In the genomic region with DNA sequence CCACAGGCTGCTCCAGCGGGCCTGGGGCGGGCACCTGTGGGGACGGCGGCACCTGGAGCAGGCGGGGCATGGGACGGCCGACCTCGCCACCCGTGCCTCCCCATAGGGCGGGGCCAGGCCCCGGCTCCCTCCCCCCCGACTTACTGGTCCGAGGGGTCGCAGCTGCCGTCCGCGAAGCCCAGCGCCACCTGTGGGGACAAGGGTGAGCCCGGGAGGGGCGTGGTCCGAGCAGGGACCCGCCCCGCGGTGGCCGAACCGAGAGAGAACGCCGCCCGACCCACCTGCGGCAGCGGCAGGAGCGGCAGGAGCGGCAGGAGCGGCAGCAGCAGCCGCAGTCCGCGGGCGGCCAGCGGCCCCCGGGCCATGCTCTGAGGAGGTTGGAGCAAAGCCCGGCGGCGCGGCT, we compare ENCODE assay signal across 1 cellular context.
TF ChIP-seq lines count a peak whose summit lies in the region.

A gene (minus strand): TSS at position 379 of the 403 bp plus-strand sequence. CDS start 14 bp downstream, at position 365.

TF ChIP-seq in K562, 482 proteins besides CTCF, POLR2A, EP300 and RAD21 (continued from another document and continues in another):
- TF ChIP-seq, protein P1, sequence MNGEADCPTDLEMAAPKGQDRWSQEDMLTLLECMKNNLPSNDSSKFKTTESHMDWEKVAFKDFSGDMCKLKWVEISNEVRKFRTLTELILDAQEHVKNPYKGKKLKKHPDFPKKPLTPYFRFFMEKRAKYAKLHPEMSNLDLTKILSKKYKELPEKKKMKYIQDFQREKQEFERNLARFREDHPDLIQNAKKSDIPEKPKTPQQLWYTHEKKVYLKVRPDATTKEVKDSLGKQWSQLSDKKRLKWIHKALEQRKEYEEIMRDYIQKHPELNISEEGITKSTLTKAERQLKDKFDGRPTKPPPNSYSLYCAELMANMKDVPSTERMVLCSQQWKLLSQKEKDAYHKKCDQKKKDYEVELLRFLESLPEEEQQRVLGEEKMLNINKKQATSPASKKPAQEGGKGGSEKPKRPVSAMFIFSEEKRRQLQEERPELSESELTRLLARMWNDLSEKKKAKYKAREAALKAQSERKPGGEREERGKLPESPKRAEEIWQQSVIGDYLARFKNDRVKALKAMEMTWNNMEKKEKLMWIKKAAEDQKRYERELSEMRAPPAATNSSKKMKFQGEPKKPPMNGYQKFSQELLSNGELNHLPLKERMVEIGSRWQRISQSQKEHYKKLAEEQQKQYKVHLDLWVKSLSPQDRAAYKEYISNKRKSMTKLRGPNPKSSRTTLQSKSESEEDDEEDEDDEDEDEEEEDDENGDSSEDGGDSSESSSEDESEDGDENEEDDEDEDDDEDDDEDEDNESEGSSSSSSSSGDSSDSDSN (IDR thresholded peaks at IDR 0.05; ENCODE audit: borderline replicate concordance in 1 of 2, low read depth in 2 of 2, low read length in 2 of 2): peak; percentile 65 to 87; a peak in 3 of 4 replicates
- no peak for TF ChIP-seq SRSF1 (IDR thresholded peaks at IDR 0.05; ENCODE audit: low read depth, low read length)
- TF ChIP-seq KLF13 (tag; IDR thresholded peaks at IDR 0.05; ENCODE audit: borderline replicate concordance, low read depth): 0 out of 2 replicates have a peak, but pooled peaks have one; percentile 50
- TF ChIP-seq, protein P2, sequence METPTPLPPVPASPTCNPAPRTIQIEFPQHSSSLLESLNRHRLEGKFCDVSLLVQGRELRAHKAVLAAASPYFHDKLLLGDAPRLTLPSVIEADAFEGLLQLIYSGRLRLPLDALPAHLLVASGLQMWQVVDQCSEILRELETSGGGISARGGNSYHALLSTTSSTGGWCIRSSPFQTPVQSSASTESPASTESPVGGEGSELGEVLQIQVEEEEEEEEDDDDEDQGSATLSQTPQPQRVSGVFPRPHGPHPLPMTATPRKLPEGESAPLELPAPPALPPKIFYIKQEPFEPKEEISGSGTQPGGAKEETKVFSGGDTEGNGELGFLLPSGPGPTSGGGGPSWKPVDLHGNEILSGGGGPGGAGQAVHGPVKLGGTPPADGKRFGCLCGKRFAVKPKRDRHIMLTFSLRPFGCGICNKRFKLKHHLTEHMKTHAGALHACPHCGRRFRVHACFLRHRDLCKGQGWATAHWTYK (CRISPR knock-in tag; IDR thresholded peaks at IDR 0.05): no peak
- peak; percentile 42; the same call in 1 of the 2 replicates for TF ChIP-seq ZFX (CRISPR knock-in tag; IDR thresholded peaks at IDR 0.05)
- TF ChIP-seq, protein P3, sequence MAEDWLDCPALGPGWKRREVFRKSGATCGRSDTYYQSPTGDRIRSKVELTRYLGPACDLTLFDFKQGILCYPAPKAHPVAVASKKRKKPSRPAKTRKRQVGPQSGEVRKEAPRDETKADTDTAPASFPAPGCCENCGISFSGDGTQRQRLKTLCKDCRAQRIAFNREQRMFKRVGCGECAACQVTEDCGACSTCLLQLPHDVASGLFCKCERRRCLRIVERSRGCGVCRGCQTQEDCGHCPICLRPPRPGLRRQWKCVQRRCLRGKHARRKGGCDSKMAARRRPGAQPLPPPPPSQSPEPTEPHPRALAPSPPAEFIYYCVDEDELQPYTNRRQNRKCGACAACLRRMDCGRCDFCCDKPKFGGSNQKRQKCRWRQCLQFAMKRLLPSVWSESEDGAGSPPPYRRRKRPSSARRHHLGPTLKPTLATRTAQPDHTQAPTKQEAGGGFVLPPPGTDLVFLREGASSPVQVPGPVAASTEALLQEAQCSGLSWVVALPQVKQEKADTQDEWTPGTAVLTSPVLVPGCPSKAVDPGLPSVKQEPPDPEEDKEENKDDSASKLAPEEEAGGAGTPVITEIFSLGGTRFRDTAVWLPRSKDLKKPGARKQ (CRISPR knock-in tag; IDR thresholded peaks at IDR 0.05): no peak
- no peak for TF ChIP-seq HNRNPH1 (optimal IDR thresholded peaks at IDR 0.05; ENCODE audit: low read depth, low read length)
- TF ChIP-seq MTA2 (IDR thresholded peaks at IDR 0.05; ENCODE audit: low read depth): no peak
- TF ChIP-seq NFIX (CRISPR knock-in tag; IDR thresholded peaks at IDR 0.05; ENCODE audit: low read depth): no peak
- TF ChIP-seq NCOA6 (IDR thresholded peaks at IDR 0.05): no peak
- TF ChIP-seq, protein P4, sequence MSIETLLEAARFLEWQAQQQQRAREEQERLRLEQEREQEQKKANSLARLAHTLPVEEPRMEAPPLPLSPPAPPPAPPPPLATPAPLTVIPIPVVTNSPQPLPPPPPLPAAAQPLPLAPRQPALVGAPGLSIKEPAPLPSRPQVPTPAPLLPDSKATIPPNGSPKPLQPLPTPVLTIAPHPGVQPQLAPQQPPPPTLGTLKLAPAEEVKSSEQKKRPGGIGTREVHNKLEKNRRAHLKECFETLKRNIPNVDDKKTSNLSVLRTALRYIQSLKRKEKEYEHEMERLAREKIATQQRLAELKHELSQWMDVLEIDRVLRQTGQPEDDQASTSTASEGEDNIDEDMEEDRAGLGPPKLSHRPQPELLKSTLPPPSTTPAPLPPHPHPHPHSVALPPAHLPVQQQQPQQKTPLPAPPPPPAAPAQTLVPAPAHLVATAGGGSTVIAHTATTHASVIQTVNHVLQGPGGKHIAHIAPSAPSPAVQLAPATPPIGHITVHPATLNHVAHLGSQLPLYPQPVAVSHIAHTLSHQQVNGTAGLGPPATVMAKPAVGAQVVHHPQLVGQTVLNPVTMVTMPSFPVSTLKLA (conservative IDR thresholded peaks at IDR 0.05): no peak; a peak in 1 of 4 replicates
- TF ChIP-seq PRPF4 (IDR thresholded peaks at IDR 0.05; ENCODE audit: insufficient read depth, low read depth, low read length, poor library complexity, severe bottlenecking): no peak
- no peak for TF ChIP-seq SMARCB1 (IDR thresholded peaks at IDR 0.05; ENCODE audit: insufficient read length, low read depth)
- TF ChIP-seq, protein P5, sequence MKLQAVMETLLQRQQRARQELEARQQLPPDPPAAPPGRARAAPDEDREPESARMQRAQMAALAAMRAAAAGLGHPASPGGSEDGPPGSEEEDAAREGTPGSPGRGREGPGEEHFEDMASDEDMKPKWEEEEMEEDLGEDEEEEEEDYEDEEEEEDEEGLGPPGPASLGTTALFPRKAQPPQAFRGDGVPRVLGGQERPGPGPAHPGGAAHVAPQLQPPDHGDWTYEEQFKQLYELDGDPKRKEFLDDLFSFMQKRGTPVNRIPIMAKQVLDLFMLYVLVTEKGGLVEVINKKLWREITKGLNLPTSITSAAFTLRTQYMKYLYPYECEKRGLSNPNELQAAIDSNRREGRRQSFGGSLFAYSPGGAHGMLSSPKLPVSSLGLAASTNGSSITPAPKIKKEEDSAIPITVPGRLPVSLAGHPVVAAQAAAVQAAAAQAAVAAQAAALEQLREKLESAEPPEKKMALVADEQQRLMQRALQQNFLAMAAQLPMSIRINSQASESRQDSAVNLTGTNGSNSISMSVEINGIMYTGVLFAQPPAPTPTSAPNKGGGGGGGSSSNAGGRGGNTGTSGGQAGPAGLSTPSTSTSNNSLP (IDR thresholded peaks at IDR 0.05; ENCODE audit: borderline replicate concordance, low read depth, low read length): no peak
- TF ChIP-seq, protein P6, sequence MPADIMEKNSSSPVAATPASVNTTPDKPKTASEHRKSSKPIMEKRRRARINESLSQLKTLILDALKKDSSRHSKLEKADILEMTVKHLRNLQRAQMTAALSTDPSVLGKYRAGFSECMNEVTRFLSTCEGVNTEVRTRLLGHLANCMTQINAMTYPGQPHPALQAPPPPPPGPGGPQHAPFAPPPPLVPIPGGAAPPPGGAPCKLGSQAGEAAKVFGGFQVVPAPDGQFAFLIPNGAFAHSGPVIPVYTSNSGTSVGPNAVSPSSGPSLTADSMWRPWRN (IDR thresholded peaks at IDR 0.05; ENCODE audit: low read depth): no peak
- TF ChIP-seq, protein P7, sequence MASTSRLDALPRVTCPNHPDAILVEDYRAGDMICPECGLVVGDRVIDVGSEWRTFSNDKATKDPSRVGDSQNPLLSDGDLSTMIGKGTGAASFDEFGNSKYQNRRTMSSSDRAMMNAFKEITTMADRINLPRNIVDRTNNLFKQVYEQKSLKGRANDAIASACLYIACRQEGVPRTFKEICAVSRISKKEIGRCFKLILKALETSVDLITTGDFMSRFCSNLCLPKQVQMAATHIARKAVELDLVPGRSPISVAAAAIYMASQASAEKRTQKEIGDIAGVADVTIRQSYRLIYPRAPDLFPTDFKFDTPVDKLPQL (IDR thresholded peaks at IDR 0.05; ENCODE audit: extremely low read depth, insufficient read length): no peak
- no peak for TF ChIP-seq EZH2 (IDR thresholded peaks at IDR 0.05; ENCODE audit: borderline replicate concordance, low read depth, low read length)
- TF ChIP-seq FOXM1 (IDR thresholded peaks at IDR 0.05; ENCODE audit: low read depth): no peak
- peak; percentile 59; the same call in 1 of the 2 replicates for TF ChIP-seq FOXM1 (CRISPR knock-in tag; IDR thresholded peaks at IDR 0.05; ENCODE audit: low read depth)
- no peak for TF ChIP-seq FOXK1 (CRISPR knock-in tag; IDR thresholded peaks at IDR 0.05; ENCODE audit: borderline replicate concordance)
- TF ChIP-seq, protein P8, sequence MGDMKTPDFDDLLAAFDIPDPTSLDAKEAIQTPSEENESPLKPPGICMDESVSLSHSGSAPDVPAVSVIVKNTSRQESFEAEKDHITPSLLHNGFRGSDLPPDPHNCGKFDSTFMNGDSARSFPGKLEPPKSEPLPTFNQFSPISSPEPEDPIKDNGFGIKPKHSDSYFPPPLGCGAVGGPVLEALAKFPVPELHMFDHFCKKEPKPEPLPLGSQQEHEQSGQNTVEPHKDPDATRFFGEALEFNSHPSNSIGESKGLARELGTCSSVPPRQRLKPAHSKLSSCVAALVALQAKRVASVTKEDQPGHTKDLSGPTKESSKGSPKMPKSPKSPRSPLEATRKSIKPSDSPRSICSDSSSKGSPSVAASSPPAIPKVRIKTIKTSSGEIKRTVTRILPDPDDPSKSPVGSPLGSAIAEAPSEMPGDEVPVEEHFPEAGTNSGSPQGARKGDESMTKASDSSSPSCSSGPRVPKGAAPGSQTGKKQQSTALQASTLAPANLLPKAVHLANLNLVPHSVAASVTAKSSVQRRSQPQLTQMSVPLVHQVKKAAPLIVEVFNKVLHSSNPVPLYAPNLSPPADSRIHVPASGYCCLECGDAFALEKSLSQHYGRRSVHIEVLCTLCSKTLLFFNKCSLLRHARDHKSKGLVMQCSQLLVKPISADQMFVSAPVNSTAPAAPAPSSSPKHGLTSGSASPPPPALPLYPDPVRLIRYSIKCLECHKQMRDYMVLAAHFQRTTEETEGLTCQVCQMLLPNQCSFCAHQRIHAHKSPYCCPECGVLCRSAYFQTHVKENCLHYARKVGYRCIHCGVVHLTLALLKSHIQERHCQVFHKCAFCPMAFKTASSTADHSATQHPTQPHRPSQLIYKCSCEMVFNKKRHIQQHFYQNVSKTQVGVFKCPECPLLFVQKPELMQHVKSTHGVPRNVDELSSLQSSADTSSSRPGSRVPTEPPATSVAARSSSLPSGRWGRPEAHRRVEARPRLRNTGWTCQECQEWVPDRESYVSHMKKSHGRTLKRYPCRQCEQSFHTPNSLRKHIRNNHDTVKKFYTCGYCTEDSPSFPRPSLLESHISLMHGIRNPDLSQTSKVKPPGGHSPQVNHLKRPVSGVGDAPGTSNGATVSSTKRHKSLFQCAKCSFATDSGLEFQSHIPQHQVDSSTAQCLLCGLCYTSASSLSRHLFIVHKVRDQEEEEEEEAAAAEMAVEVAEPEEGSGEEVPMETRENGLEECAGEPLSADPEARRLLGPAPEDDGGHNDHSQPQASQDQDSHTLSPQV (IDR thresholded peaks at IDR 0.05): no peak
- TF ChIP-seq BRD9 (IDR thresholded peaks at IDR 0.05; ENCODE audit: low read depth, partially characterized antibody): no peak
- TF ChIP-seq, protein P9, sequence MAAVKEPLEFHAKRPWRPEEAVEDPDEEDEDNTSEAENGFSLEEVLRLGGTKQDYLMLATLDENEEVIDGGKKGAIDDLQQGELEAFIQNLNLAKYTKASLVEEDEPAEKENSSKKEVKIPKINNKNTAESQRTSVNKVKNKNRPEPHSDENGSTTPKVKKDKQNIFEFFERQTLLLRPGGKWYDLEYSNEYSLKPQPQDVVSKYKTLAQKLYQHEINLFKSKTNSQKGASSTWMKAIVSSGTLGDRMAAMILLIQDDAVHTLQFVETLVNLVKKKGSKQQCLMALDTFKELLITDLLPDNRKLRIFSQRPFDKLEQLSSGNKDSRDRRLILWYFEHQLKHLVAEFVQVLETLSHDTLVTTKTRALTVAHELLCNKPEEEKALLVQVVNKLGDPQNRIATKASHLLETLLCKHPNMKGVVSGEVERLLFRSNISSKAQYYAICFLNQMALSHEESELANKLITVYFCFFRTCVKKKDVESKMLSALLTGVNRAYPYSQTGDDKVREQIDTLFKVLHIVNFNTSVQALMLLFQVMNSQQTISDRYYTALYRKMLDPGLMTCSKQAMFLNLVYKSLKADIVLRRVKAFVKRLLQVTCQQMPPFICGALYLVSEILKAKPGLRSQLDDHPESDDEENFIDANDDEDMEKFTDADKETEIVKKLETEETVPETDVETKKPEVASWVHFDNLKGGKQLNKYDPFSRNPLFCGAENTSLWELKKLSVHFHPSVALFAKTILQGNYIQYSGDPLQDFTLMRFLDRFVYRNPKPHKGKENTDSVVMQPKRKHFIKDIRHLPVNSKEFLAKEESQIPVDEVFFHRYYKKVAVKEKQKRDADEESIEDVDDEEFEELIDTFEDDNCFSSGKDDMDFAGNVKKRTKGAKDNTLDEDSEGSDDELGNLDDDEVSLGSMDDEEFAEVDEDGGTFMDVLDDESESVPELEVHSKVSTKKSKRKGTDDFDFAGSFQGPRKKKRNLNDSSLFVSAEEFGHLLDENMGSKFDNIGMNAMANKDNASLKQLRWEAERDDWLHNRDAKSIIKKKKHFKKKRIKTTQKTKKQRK (IDR thresholded peaks at IDR 0.05; ENCODE audit: borderline replicate concordance, low read depth, low read length): no peak
- TF ChIP-seq PHF20 (IDR thresholded peaks at IDR 0.05; ENCODE audit: partially characterized antibody): peak; percentile 44
- no peak for TF ChIP-seq FOXJ3 (CRISPR knock-in tag; IDR thresholded peaks at IDR 0.05)
- TF ChIP-seq CBX3 (IDR thresholded peaks at IDR 0.05; ENCODE audit: borderline replicate concordance in 1 of 2, low read length in 2 of 2): no peak
- no peak for TF ChIP-seq ZNF57 (CRISPR knock-in tag; IDR thresholded peaks at IDR 0.05)
- no peak for TF ChIP-seq ZNF551 (CRISPR knock-in tag; IDR thresholded peaks at IDR 0.05)
- no peak for TF ChIP-seq ZNF76 (CRISPR knock-in tag; IDR thresholded peaks at IDR 0.05; ENCODE audit: borderline replicate concordance)
- no peak for TF ChIP-seq GTF2E2 (tag; IDR thresholded peaks at IDR 0.05)
- no peak for TF ChIP-seq MYBL2 (IDR thresholded peaks at IDR 0.05; ENCODE audit: low read depth)
- no peak for TF ChIP-seq MYBL2 (CRISPR knock-in tag; IDR thresholded peaks at IDR 0.05; ENCODE audit: borderline replicate concordance)
- TF ChIP-seq DPF2 (IDR thresholded peaks at IDR 0.05): no peak
- TF ChIP-seq EP400 (IDR thresholded peaks at IDR 0.05): no peak
- no peak for TF ChIP-seq HEY1 (CRISPR knock-in tag; IDR thresholded peaks at IDR 0.05; ENCODE audit: borderline replicate concordance)
- TF ChIP-seq, protein P10, sequence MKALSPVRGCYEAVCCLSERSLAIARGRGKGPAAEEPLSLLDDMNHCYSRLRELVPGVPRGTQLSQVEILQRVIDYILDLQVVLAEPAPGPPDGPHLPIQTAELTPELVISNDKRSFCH (CRISPR knock-in tag; IDR thresholded peaks at IDR 0.05): no peak
- TF ChIP-seq, protein P10 (tag; IDR thresholded peaks at IDR 0.05): no peak
- TF ChIP-seq ZNF830 (CRISPR knock-in tag; IDR thresholded peaks at IDR 0.05): no peak
- TF ChIP-seq ZNF134 (CRISPR knock-in tag; conservative IDR thresholded peaks at IDR 0.05): no peak
- no peak for TF ChIP-seq KLF10 (CRISPR knock-in tag; IDR thresholded peaks at IDR 0.05)
- no peak for TF ChIP-seq ZNF79 (CRISPR knock-in tag; IDR thresholded peaks at IDR 0.05; ENCODE audit: low read depth)
